In the genomic region with DNA sequence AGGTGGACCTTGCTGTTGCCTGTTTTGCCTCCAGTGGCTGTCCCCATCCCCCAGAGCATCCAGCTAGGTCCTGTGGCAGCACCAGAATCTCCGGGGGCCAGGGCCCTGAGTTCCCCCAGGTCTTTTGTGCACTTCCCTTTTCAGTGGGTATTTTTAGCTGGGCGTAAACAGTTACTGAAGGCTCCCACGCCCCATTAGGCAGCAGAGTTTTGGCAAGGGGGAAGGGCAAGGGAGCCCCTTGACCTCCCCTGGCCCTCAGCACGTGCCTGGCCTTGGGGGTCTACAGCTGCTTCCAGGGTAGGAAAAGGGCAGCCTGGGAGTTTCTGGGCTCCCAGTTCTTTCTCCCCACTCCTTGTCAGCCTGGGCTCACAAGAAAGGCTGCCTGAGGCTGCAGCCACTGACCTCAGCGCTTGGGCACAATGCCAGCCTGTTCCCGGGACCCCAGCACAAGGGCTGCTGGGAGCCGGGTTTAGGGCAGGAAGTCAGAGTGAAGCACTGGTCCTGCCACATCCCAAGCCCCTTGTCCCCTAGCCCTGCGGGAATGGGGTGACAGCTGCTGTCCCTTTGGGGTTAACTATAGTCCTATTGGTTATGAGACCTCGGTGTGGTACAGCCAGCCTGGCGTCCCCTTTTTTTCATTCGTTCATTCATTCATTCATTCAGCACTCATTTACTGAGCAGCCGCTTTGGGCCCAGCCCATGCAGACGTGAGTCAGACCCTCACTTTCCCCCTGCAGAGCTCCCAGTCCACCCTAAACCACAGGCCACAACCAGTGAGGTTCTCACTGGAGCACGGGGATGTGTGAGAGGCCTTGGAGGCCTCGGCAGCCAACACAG, we compare ENCODE assay signal across 8 cellular contexts. TPM values are rescaled to one million over a fixed set of nuclear protein-coding genes. Genes with fewer than 3 reads are reported as not detected.
DNase-seq lines count a peak whose midpoint lies in the region; ATAC-seq and TF ChIP-seq lines count a peak whose summit lies in the region.

No MANE protein-coding gene starts in this region.

- DNase-seq in Daoy (ENCODE audit: low read depth) (peak; percentile 96), KBM-7 (peak; percentile 97), cardiac muscle cell (ENCODE audit: low read depth in 1 of 2, low spot score in 1 of 2) (peak; percentile 43 to 82), gastrocnemius medialis (no peak), GM10248 (ENCODE audit: extremely low spot score) (no peak)
- DNase-seq in activated T-cell treated with anti-CD3 and anti-CD28 coated beads, Interleukin-2, amount 50 U/mL, for 48 hours, result peak; percentile 70 to 73

- ATAC-seq in gastrocnemius medialis (no peak), HG02852 (IDR thresholded peaks at IDR 0.05; ENCODE audit: unreplicated experiment) (no peak), HG03097 (IDR thresholded peaks at IDR 0.05; ENCODE audit: low FRiP score, unreplicated experiment) (no peak)

- peaks cover 33% of the 10 kb centered on the region for H3K4me1 ChIP-seq in cardiac muscle cell (ENCODE audit: low read depth)
- H3K4me1 ChIP-seq in gastrocnemius medialis, result peaks cover 54 to 64% of the 10 kb centered on the region in 2 donors

- intact Hi-C loops in gastrocnemius medialis (cut with DNase I; ENCODE audit: low total_unique reads), result no loop called here

- TF ChIP-seq CTCF in cardiac muscle cell (IDR thresholded peaks at IDR 0.05; ENCODE audit: low read depth, low read length), result no peak
- TF ChIP-seq CTCF in gastrocnemius medialis (IDR thresholded peaks at IDR 0.05 in 4 of 5, conservative IDR thresholded peaks at IDR 0.05 in 1 of 5), result no peak
- TF ChIP-seq CTCF in GM10248 (IDR thresholded peaks at IDR 0.05; ENCODE audit: control extremely low read depth, extremely low read depth, low read depth, missing control alignments), result no peak

- CTCF ChIA-PET in GM10248 (lab: Yijun Ruan, JAX), result interaction anchor here (0.9 to 35.2 kb wide), 5 partner anchors 9 to 111 kb away, joined by 3 to 1226 read pairs (median 3); partner anchors contain the start of gene CSK

- H3K27ac ChIP-seq in cardiac muscle cell, result peak overlapping the region; percentile 85
- peak overlapping the region; percentile 56 to 81 (median 57) for H3K27ac ChIP-seq in gastrocnemius medialis

- in situ Hi-C loops in KBM-7 (cut with MboI; ENCODE audit: low pct_unique_long_range_greater_than_20kb, low sequenced_read_pairs) (no loop called here), gastrocnemius medialis (cut with MboI; ENCODE audit: low sequenced_read_pairs in 4 of 4) (no loop called here)

- H3K9me3 ChIP-seq in cardiac muscle cell (ENCODE audit: low read depth) (no peaks in the 10 kb centered on the region), gastrocnemius medialis (no peaks in the 10 kb centered on the region)

- no peaks in the 10 kb centered on the region for H3K36me3 ChIP-seq in cardiac muscle cell
- no peaks in the 10 kb centered on the region for H3K36me3 ChIP-seq in gastrocnemius medialis

- no peak for TF ChIP-seq POLR2A in gastrocnemius medialis (IDR thresholded peaks at IDR 0.05)

- H3K4me3 ChIP-seq in cardiac muscle cell, result no peak overlapping the region
- no peak overlapping the region for H3K4me3 ChIP-seq in gastrocnemius medialis

- H3K27me3 ChIP-seq in cardiac muscle cell (no peaks in the 10 kb centered on the region), gastrocnemius medialis (no peaks in the 10 kb centered on the region)

- POLR2A ChIA-PET in GM10248 (lab: Yijun Ruan, JAX), result no interaction called here

RNA-seq across cellular contexts. Expression of gene CSK, which starts 8.4 kb away (rescaled TPM):
- total RNA-seq in Daoy (2014; rRNA removed; shearing (Covaris generic)), result 26.9 and 31.4 TPM in 2 replicates
- total RNA-seq in cardiac muscle cell (42.4 and 43.1 TPM in 2 replicates), gastrocnemius medialis (10 to 100 TPM in 2 of 4 donors, 1 to 10 TPM in 2; 6.4 to 11.7 (median 10.8) TPM)
- 26.2 and 30.3 TPM in 2 replicates for polyA plus RNA-seq in cardiac muscle cell

RNA-seq across cellular contexts. Expression of gene LMAN1L, which starts 22.3 kb away (rescaled TPM):
- not detected in 2 replicates for total RNA-seq in Daoy (2014; rRNA removed; shearing (Covaris generic))
- total RNA-seq in cardiac muscle cell (not detected in 2 replicates), gastrocnemius medialis (not detected)
- polyA plus RNA-seq in cardiac muscle cell, result not detected in 2 replicates

RNA-seq across cellular contexts. Expression of gene CPLX3, which starts 36.1 kb away (rescaled TPM):
- not detected in 2 replicates for total RNA-seq in Daoy (2014; rRNA removed; shearing (Covaris generic))
- total RNA-seq in cardiac muscle cell, result not detected in 2 replicates
- polyA plus RNA-seq in cardiac muscle cell, result not detected in 2 replicates
- total RNA-seq in gastrocnemius medialis, result not detected

RNA-seq across cellular contexts. Expression of gene CYP1A2, which starts 41.7 kb away (rescaled TPM):
- total RNA-seq in Daoy (2014; rRNA removed; shearing (Covaris generic)), result not detected in 2 replicates
- total RNA-seq in cardiac muscle cell (not detected in 2 replicates), gastrocnemius medialis (not detected)
- polyA plus RNA-seq in cardiac muscle cell, result not detected in 2 replicates

RNA-seq across cellular contexts. Expression of gene ULK3, which starts 52.7 kb away (rescaled TPM):
- 17.6 and 24.3 TPM in 2 replicates for total RNA-seq in Daoy (2014; rRNA removed; shearing (Covaris generic))
- total RNA-seq in cardiac muscle cell (39.5 and 52.4 TPM in 2 replicates), gastrocnemius medialis (10 to 100 TPM; 39.0 to 56.5 (median 48.1) TPM)
- polyA plus RNA-seq in cardiac muscle cell, result 40.0 and 54.6 TPM in 2 replicates

Comparison
In these comparisons a context has a peak if more than half of its experiments do, and no peak if none do; other contexts are left out.
1. DNase-seq: peak in Daoy (single experiment), KBM-7 (single experiment), activated T-cell treated with anti-CD3 and anti-CD28 coated beads, Interleukin-2, amount 50 U/mL, for 48 hours (2 of 2) and cardiac muscle cell (2 of 2); none in gastrocnemius medialis (0 of 2) and GM10248 (single experiment).